8 cellular contexts compared by ENCODE assay signal in genomic region chr1:52842643-52843310, GRCh38. TPM values are rescaled to one million over a fixed set of nuclear protein-coding genes. Genes with fewer than 3 reads are reported as not detected.
DNase-seq lines count a peak whose midpoint lies in the region; ATAC-seq and TF ChIP-seq lines count a peak whose summit lies in the region.

ZYG11A (plus strand) TSS chr1:52842760; CDS start chr1:52842884, 124 bp downstream.

- peak; percentile 91 for ATAC-seq in GM21723 (IDR thresholded peaks at IDR 0.05; ENCODE audit: unreplicated experiment)

- in situ Hi-C loops in astrocyte of the cerebellum (cut with HindIII; ENCODE audit: low sequenced_read_pairs) = no loop called here

- DNase-seq in DMS53 treated with DMSO at 0.1 percent for 48 hours (lab: John Stamatoyannopoulos, UW; ENCODE audit: unreplicated experiment) (peak; percentile 93), M059J (ENCODE audit: low read depth) (peak; percentile 77), T follicular helper cell (ENCODE audit: low read depth) (peak; percentile 48), astrocyte of the cerebellum (ENCODE audit: low read depth) (peak; percentile 29), iPS-NIHi11 (ENCODE audit: low spot score) (peak; percentile 88), NCI-H2081 treated with DMSO at 0.1 percent for 48 hours (lab: John Stamatoyannopoulos, UW) (no peak)
- DNase-seq in stimulated activated CD4-positive, alpha-beta T cell treated with anti-CD3 and anti-CD28 coated beads, Interleukin-15, amount 100 ng/mL, for 48 hours (ENCODE audit: low read depth in 2 of 2) = peak; percentile 64 to 74

- peak within 1 kb of the TSS; percentile 57 for H3K4me3 ChIP-seq in astrocyte of the cerebellum (ENCODE audit: low read depth, low read length)

- TF ChIP-seq CTCF in astrocyte of the cerebellum (IDR thresholded peaks at IDR 0.05; ENCODE audit: low read depth, low read length, missing control alignments) = peak; percentile 25

RNA-seq across cellular contexts. Expression of gene ZYG11A, which starts in this region (rescaled TPM):
- 0.64 and 1.6 TPM in 2 replicates for total RNA-seq in M059J (2014; rRNA removed; shearing (Covaris generic))
